In genomic region chr5:142109356-142110045, GRCh38 we compare ENCODE assay signal across 7 cellular contexts. TPM values are rescaled to one million over a fixed set of nuclear protein-coding genes. Genes with fewer than 3 reads are reported as not detected.
DNase-seq lines count a peak whose midpoint lies in the region; ATAC-seq and TF ChIP-seq lines count a peak whose summit lies in the region.

No MANE protein-coding gene starts in this region.

- no TSS peak for BruUV-seq in IMR-90 (replicated peaks; lab: Mats Ljungman, UMichigan)

- H3K79me1 ChIP-seq in IMR-90 (ENCODE audit: low read depth in 1 of 2, low read length in 2 of 2) = peaks cover 14 to 36% of the 10 kb centered on the region in 2 experiments

- no peaks in the 10 kb centered on the region for H3K9me3 ChIP-seq in IMR-90 (ENCODE audit: control insufficient read depth, insufficient read depth, low read length)

- H3K4ac ChIP-seq in IMR-90 (ENCODE audit: low read depth, low read length) = peak overlapping the region; percentile 49; the same call in 1 of the 2 replicates

- H4K91ac ChIP-seq in IMR-90 (ENCODE audit: insufficient read depth, low read depth, low read length) = no peak overlapping the region; the same call in 1 of the 2 replicates

- H3K36me3 ChIP-seq in IMR-90 (ENCODE audit: control insufficient read depth, insufficient read depth, low read length) = no peaks in the 10 kb centered on the region

- H4K5ac ChIP-seq in IMR-90 (ENCODE audit: low read depth, low read length) = no peak overlapping the region

- H2AK5ac ChIP-seq in IMR-90 (ENCODE audit: low read depth, low read length) = peak overlapping the region; percentile 14; the same call in 1 of the 2 replicates

- no peak for TF ChIP-seq POLR2A in IMR-90 (IDR thresholded peaks at IDR 0.05; ENCODE audit: low read depth, low read length)

- no peak for TF ChIP-seq RAD21 in IMR-90 (IDR thresholded peaks at IDR 0.05; ENCODE audit: low read length)

- intact Hi-C loops in IMR-90 (cut with micrococcal nuclease) = loop anchor here (2.0 kb wide), 1 partner anchor 95 kb away; no protein-coding TSS in a partner anchor

- H3K9ac ChIP-seq in IMR-90 (ENCODE audit: low read depth, low read length) = peak overlapping the region; percentile 76

- H4K20me1 ChIP-seq in IMR-90 (ENCODE audit: insufficient read depth, low read length) = peaks cover 46% of the 10 kb centered on the region

- peak overlapping the region; percentile 34 for H2AK9ac ChIP-seq in IMR-90 (replicated peaks; ENCODE audit: low read depth, low read length, poor library complexity)

- peak overlapping the region; percentile 94 for H3K4me3 Mint-ChIP-seq in osteocyte (ENCODE audit: unreplicated experiment)

- H3K4me1 Mint-ChIP-seq in osteocyte (ENCODE audit: unreplicated experiment) = peaks cover 27% of the 10 kb centered on the region

- no peak overlapping the region for H2BK120ac ChIP-seq in IMR-90 (ENCODE audit: low read depth, low read length)

- H3K27ac Mint-ChIP-seq in osteocyte (ENCODE audit: unreplicated experiment) = peak overlapping the region; percentile 95

- CTCF ChIA-PET in IMR-90 (lab: Yijun Ruan, JAX) = no interaction called here

- ATAC-seq in IMR-90 (ENCODE audit: low read depth) = no peak; the same call in 1 of the 2 replicates
- ATAC-seq in HG02623 (IDR thresholded peaks at IDR 0.05; ENCODE audit: unreplicated experiment) = no peak

- peak overlapping the region; percentile 71 for H3K4me2 ChIP-seq in IMR-90 (ENCODE audit: low read depth, low read length)

- H3K9me3 Mint-ChIP-seq in osteocyte (ENCODE audit: unreplicated experiment) = no peaks in the 10 kb centered on the region

- POLR2A ChIA-PET in IMR-90 (lab: Charles Lee; ENCODE audit: unreplicated experiment) = interaction anchor here (0.6 kb wide), 1 partner anchor 247 kb away, joined by 6 read pairs; no protein-coding TSS in a partner anchor

- H3K14ac ChIP-seq in IMR-90 (replicated peaks; ENCODE audit: low read depth, low read length) = peak overlapping the region; percentile 26

- DNase-seq in IMR-90 (peak; percentile 15), foreskin melanocyte (peak; percentile 12), osteocyte (ENCODE audit: extremely low spot score, unreplicated experiment) (no peak), NCI-H1048 (lab: John Stamatoyannopoulos, UW) (no peak)
- peak; percentile 68 for DNase-seq in activated CD8-positive, alpha-beta memory T cell treated with anti-CD3 and anti-CD28 coated beads, Interleukin-2, amount 50 U/mL, for 48 hours

- peaks cover 4% of the 10 kb centered on the region for H3K4me1 ChIP-seq in IMR-90 (ENCODE audit: control insufficient read depth, insufficient read depth, low read length)

- no peaks in the 10 kb centered on the region for H3K27me3 Mint-ChIP-seq in osteocyte (ENCODE audit: unreplicated experiment)

- H3K27me3 ChIP-seq in IMR-90 (ENCODE audit: control insufficient read depth, insufficient read depth, low read length) = no peaks in the 10 kb centered on the region

- peak overlapping the region; percentile 77 for H3K23ac ChIP-seq in IMR-90 (ENCODE audit: low read depth, low read length)

- H3K18ac ChIP-seq in IMR-90 (ENCODE audit: low read depth, low read length) = no peak overlapping the region

- H3K56ac ChIP-seq in IMR-90 (ENCODE audit: extremely low read depth, insufficient read depth, low read length) = peak overlapping the region; percentile 57; the same call in 1 of the 2 replicates

- 0% methylated on average over 2 of the region's 18 CpGs; no CpG with 5 or more reads in 1 of the 2 experiments for WGBS in IMR-90 (ENCODE audit: extremely low coverage in 2 of 2, insufficient read length in 1 of 2), 2 experiments

- H2BK20ac ChIP-seq in IMR-90 (ENCODE audit: low read depth, low read length) = no peak overlapping the region

- H3K4me3 ChIP-seq in GM08714 (ENCODE audit: low read length) (peak overlapping the region; percentile 78), IMR-90 (ENCODE audit: insufficient read depth, low read depth, low read length) (peak overlapping the region; percentile 82)

- H3K9me1 ChIP-seq in IMR-90 (ENCODE audit: insufficient read depth, low read length) = peaks cover 4% of the 10 kb centered on the region

- dilution Hi-C loops in IMR-90 (cut with HindIII; ENCODE audit: low sequenced_read_pairs, unreplicated experiment) = no loop called here

- H4K8ac ChIP-seq in IMR-90 (ENCODE audit: low read depth in 2 of 2, low read length in 2 of 2) = peak overlapping the region in 1 of 2 experiments; percentile 7; a peak in 3 of 4 replicates

- no peak for TF ChIP-seq CTCF in IMR-90 (conservative IDR thresholded peaks at IDR 0.05; ENCODE audit: low read depth, low read length)
- no peak for TF ChIP-seq CTCF in osteocyte (IDR thresholded peaks at IDR 0.05)

- peak overlapping the region; percentile 84 for H2BK5ac ChIP-seq in IMR-90 (ENCODE audit: low read depth, low read length, poor library complexity, severe bottlenecking)

- in situ Hi-C loops in IMR-90 (cut with MboI; ENCODE audit: low sequenced_read_pairs) = loop anchor here (25.0 kb wide), 1 partner anchor 422 kb away; the partner anchor contains the start of gene ARAP3

- H3K27ac ChIP-seq in IMR-90 (ENCODE audit: insufficient read depth, low read length) = peak overlapping the region; percentile 87

- H2BK15ac ChIP-seq in IMR-90 (ENCODE audit: low read depth, low read length) = no peak overlapping the region

- H3K36me3 Mint-ChIP-seq in osteocyte (ENCODE audit: unreplicated experiment) = peaks cover 3% of the 10 kb centered on the region

- peak overlapping the region; percentile 99 for H2AFZ ChIP-seq in IMR-90 (replicated peaks; ENCODE audit: low read length, poor library complexity)

TF ChIP-seq in IMR-90, 13 proteins besides CTCF, POLR2A, EP300 and RAD21:
- TF ChIP-seq MXI1 (IDR thresholded peaks at IDR 0.05; ENCODE audit: borderline replicate concordance, low read depth, low read length) = no peak
- TF ChIP-seq USF2 (IDR thresholded peaks at IDR 0.05; ENCODE audit: low read depth, low read length) = no peak
- TF ChIP-seq BHLHE40 (IDR thresholded peaks at IDR 0.05; ENCODE audit: low read depth, low read length) = no peak
- no peak for TF ChIP-seq SMC3 (IDR thresholded peaks at IDR 0.05; ENCODE audit: low read depth, low read length)
- TF ChIP-seq NFE2L2 (IDR thresholded peaks at IDR 0.05; ENCODE audit: low read depth, low read length) = no peak
- TF ChIP-seq MAZ (IDR thresholded peaks at IDR 0.05; ENCODE audit: borderline replicate concordance, low read depth, low read length) = no peak
- TF ChIP-seq FOS (IDR thresholded peaks at IDR 0.05; ENCODE audit: low read depth, low read length) = no peak
- no peak for TF ChIP-seq MAFK (IDR thresholded peaks at IDR 0.05; ENCODE audit: low read depth, low read length)
- TF ChIP-seq RFX5 (IDR thresholded peaks at IDR 0.05; ENCODE audit: low read depth, low read length) = no peak
- TF ChIP-seq ELK1 (IDR thresholded peaks at IDR 0.05; ENCODE audit: borderline replicate concordance, low read depth, low read length) = no peak
- TF ChIP-seq CEBPB (IDR thresholded peaks at IDR 0.05; ENCODE audit: low read depth, low read length) = no peak

RNA-seq across cellular contexts. Expression of gene NDFIP1, which starts 0.9 kb away (rescaled TPM):
- 7.7 and 21.9 TPM in 2 replicates for total RNA-seq in IMR-90 (2012; rRNA removed)
- polyA plus RNA-seq in IMR-90 (2012; rRNA removed) = 10.7 and 15.4 TPM in 2 replicates
- 5.1 and 15.4 TPM in 2 replicates for polyA plus RNA-seq in IMR-90 (2012; cell fraction: cytosol; rRNA removed)
- 5.5 and 6.9 TPM in 2 replicates for polyA plus RNA-seq in IMR-90 (2012; cell fraction: nucleus; rRNA removed; ENCODE audit: low replicate concordance)
- 62.7 and 70.0 TPM in 2 replicates for total RNA-seq in osteocyte

Comparison
In these comparisons a context has a peak if more than half of its experiments do, and no peak if none do; other contexts are left out.
1. DNase-seq: peak in IMR-90 (single experiment), activated CD8-positive, alpha-beta memory T cell treated with anti-CD3 and anti-CD28 coated beads, Interleukin-2, amount 50 U/mL, for 48 hours (single experiment) and foreskin melanocyte (single experiment); none in osteocyte (single experiment) and NCI-H1048 (single experiment).